In genomic region chr9:107155244-107155817, GRCh38 we compare ENCODE assay signal across 1 cellular context.
TF ChIP-seq lines count a peak whose summit lies in the region.

No MANE protein-coding gene starts in this region.

TF ChIP-seq in SK-N-SH, 30 proteins besides CTCF, POLR2A, EP300 and RAD21 (continued from another document):
- no peak for TF ChIP-seq MAX (IDR thresholded peaks at IDR 0.05; ENCODE audit: low read depth)
- no peak for TF ChIP-seq USF2 (IDR thresholded peaks at IDR 0.05; ENCODE audit: borderline replicate concordance, low read depth, low read length)
- no peak for TF ChIP-seq GATA2 (CRISPR knock-in tag; IDR thresholded peaks at IDR 0.05)
- no peak for TF ChIP-seq PBX3 (IDR thresholded peaks at IDR 0.05)
- no peak for TF ChIP-seq ZBTB33 (IDR thresholded peaks at IDR 0.05; ENCODE audit: borderline replicate concordance, low read depth)
- TF ChIP-seq RFX5 (IDR thresholded peaks at IDR 0.05; ENCODE audit: low read length): no peak
- TF ChIP-seq IRF3 (IDR thresholded peaks at IDR 0.05; ENCODE audit: low read depth, low read length): no peak
- no peak for TF ChIP-seq RCOR1 (IDR thresholded peaks at IDR 0.05; ENCODE audit: low read length)
- no peak for TF ChIP-seq TCF12 (IDR thresholded peaks at IDR 0.05)
- TF ChIP-seq NFIC (IDR thresholded peaks at IDR 0.05; ENCODE audit: borderline replicate concordance): no peak
- TF ChIP-seq YY1 (IDR thresholded peaks at IDR 0.05; ENCODE audit: low read depth): no peak
- TF ChIP-seq ELF1 (IDR thresholded peaks at IDR 0.05): no peak
- TF ChIP-seq POLR2AphosphoS5 (IDR thresholded peaks at IDR 0.05; ENCODE audit: low read depth, low read length): no peak
- no peak for TF ChIP-seq GABPA (IDR thresholded peaks at IDR 0.05; ENCODE audit: low read depth)
